In the genomic region with DNA sequence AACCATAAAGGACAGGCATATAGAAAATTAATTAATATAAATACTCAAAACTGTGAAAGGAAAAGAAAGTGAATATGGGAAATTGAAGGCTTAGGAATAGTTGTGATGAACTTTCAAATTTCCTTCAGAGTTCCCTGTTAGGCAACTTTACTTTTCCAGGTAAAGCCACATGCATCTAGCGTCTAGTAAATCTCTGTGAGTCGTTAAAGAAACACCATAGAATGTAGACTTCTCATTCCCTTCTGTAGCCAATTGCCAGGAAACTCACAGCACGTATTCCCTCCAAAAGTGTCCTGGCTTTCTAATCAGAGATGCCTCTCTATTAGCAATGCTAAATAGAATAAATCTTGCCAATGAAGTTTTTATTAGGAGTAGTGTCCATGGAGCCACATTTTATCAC, we compare ENCODE assay signal across 14 cellular contexts.
A peak's percentile ranks its signal among the peaks of the same experiment; 100 is the strongest.
DNase-seq lines count a peak whose midpoint lies in the region; ATAC-seq, FAIRE-seq and TF ChIP-seq lines count a peak whose summit lies in the region.
"Had no signal": no experiment of that assay in that cellular context is flagged by ENCODE, and none has a peak within 500 bp of the region (broad histone marks: within the 10 kb centered on the region; RNA-seq: fewer than 3 reads in every experiment).

No MANE protein-coding gene starts in this region.

- 91 to 93% methylated on average over 3 of the region's 3 CpGs for WGBS in GM23248 (ENCODE audit: low coverage in 1 of 2, low lambda C conversion rate in 2 of 2, missing lambda C conversion rate in 2 of 2), 2 experiments

- no peaks in the 10 kb centered on the region for H3K9me3 ChIP-seq in GM23248 (ENCODE audit: low read depth)
- no peaks in the 10 kb centered on the region for H3K9me3 ChIP-seq in RWPE2 (ENCODE audit: severe bottlenecking)
- H3K9me3 ChIP-seq in skeletal muscle satellite cell (replicated peaks; ENCODE audit: low read length) = no peaks in the 10 kb centered on the region

- in situ Hi-C loops in GM23248 (cut with MboI) = no loop called here

- ATAC-seq in RWPE2 (ENCODE audit: low read depth) (peak; percentile 46; the same call in 2 of the 3 replicates), HG03354 (IDR thresholded peaks at IDR 0.05; ENCODE audit: poor library complexity, severe bottlenecking, unreplicated experiment) (no peak)

- H2AFZ ChIP-seq in GM23248 = no peak overlapping the region

- FAIRE-seq in D721Med (lab: Jason Lieb, UNC) = no peak

- peak overlapping the region; percentile 19 for H3K4me2 ChIP-seq in GM23248 (ENCODE audit: unreplicated experiment)
- H3K4me2 ChIP-seq in skeletal muscle satellite cell (ENCODE audit: low read length) = peak overlapping the region; percentile 39

- H3K27ac ChIP-seq in GM23248 = no peak overlapping the region
- no peak overlapping the region for H3K27ac ChIP-seq in RWPE2 (ENCODE audit: poor library complexity, severe bottlenecking)
- H3K27ac ChIP-seq: C4-2B, SK-N-MC had no signal

- H3F3A ChIP-seq in GM23248 (ENCODE audit: insufficient read depth) = peaks cover 14% of the 10 kb centered on the region

- H3K27me3 ChIP-seq in GM23248 (replicated peaks; ENCODE audit: insufficient read depth) (0 out of 2 replicates have a peak, but pooled peaks cover 4% of the 10 kb centered on the region), RWPE2 (ENCODE audit: insufficient read depth, poor library complexity, severe bottlenecking) (peaks cover 3% of the 10 kb centered on the region), skeletal muscle satellite cell (ENCODE audit: control insufficient read depth, insufficient read depth, low read length) (no peaks in the 10 kb centered on the region)

- H3K36me3 ChIP-seq in GM23248 (ENCODE audit: low read depth) = no peaks in the 10 kb centered on the region
- H3K36me3 ChIP-seq in RWPE2 (ENCODE audit: low read depth) = no peaks in the 10 kb centered on the region
- H3K36me3 ChIP-seq in skeletal muscle satellite cell (ENCODE audit: insufficient read depth, low read length) = no peaks in the 10 kb centered on the region

- H3K4me3 ChIP-seq in GM23248 (no peak overlapping the region), RWPE2 (ENCODE audit: severe bottlenecking) (no peak overlapping the region), epithelial cell of esophagus (ENCODE audit: low read length) (no peak overlapping the region), skeletal muscle satellite cell (ENCODE audit: low read length) (no peak overlapping the region)
- H3K4me3 ChIP-seq: SK-N-MC had no signal

- H3K9ac ChIP-seq in GM23248 (no peak overlapping the region), skeletal muscle satellite cell (ENCODE audit: low read depth, low read length) (no peak overlapping the region)

- no peaks in the 10 kb centered on the region for H3K9me2 ChIP-seq in GM23248 (ENCODE audit: insufficient read depth)

- DNase-seq in GM23248 (peak; percentile 5), RWPE2 (ENCODE audit: low spot score) (no peak), epithelial cell of esophagus (ENCODE audit: low read depth) (peak; percentile 17), D721Med (ENCODE audit: insufficient read length, low spot score) (no peak), NCI-H69 (lab: John Stamatoyannopoulos, UW) (no peak)
- DNase-seq: H7, NCI-H1436, NCI-H2029, NCI-H2171, NCI-H774 had no signal

- no peaks in the 10 kb centered on the region for H4K20me1 ChIP-seq in GM23248 (ENCODE audit: insufficient read depth)

- no peaks in the 10 kb centered on the region for H3K79me2 ChIP-seq in GM23248 (ENCODE audit: insufficient read depth)

- H3K4me1 ChIP-seq in GM23248 (ENCODE audit: insufficient read depth) (peaks cover 16% of the 10 kb centered on the region), RWPE2 (ENCODE audit: insufficient read depth, poor library complexity, severe bottlenecking) (peaks cover 18% of the 10 kb centered on the region), skeletal muscle satellite cell (ENCODE audit: control insufficient read depth, insufficient read depth, low read length) (peaks cover 17% of the 10 kb centered on the region)

- no peak for TF ChIP-seq CTCF in RWPE2 (IDR thresholded peaks at IDR 0.05; ENCODE audit: poor library complexity, severe bottlenecking)
- no peak for TF ChIP-seq CTCF in epithelial cell of esophagus (IDR thresholded peaks at IDR 0.05; ENCODE audit: insufficient read depth, low read depth, low read length, missing control alignments)
- no peak for TF ChIP-seq CTCF in D721Med (IDR thresholded peaks at IDR 0.05; ENCODE audit: insufficient read depth, missing control alignments)

Comparison
In these comparisons a context has a peak if more than half of its experiments do, and no peak if none do; other contexts are left out.
1. DNase-seq: peak in GM23248 (single experiment) and epithelial cell of esophagus (single experiment); none in RWPE2 (single experiment), D721Med (single experiment) and NCI-H69 (single experiment).